1 cellular context compared by ENCODE assay signal in the genomic region with DNA sequence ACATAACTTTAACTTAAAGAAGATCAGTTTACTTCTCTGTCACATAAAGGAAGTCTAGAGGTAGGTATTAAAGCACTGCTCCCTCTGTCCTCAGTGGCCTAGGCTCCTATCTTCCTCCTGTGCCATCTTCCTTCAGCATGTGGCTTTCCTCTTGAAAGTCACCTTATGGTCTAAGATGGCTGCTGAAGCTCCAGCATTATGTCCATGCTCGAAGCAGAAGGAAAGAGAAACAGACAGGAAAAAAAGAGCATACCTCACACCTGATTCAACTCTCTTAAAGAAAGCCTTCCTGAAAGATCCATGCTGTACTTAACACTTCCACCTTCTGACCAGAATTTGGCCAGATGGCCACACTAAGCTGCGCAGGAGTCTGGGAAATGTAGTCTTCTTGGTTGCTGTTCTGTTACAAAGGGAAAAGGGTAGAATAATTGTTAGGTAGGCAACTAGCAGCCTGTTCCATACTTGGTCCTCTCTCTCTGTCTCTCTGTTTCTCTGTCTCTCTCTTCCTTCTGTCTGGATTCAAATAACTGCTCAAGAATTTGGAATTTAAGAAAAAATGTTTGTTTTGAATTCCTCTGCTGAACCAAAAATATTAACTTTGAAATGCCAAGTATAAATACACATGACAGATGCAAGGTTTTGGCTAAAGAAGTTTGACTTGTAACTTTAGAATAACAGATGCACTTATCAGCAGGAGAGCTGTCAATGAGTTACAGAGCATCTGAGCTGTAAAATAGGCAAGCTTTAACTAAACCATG.
TF ChIP-seq lines count a peak whose summit lies in the region.

No MANE protein-coding gene starts in this region.

TF ChIP-seq in HepG2, 621 proteins besides CTCF, POLR2A, EP300 and RAD21:
- TF ChIP-seq NCOA5 (CRISPR knock-in tag; IDR thresholded peaks at IDR 0.05) (no peak), SOX5 (CRISPR knock-in tag; IDR thresholded peaks at IDR 0.05; ENCODE audit: borderline replicate concordance) (no peak), KDM5B (CRISPR knock-in tag; IDR thresholded peaks at IDR 0.05; ENCODE audit: borderline replicate concordance) (no peak), THAP11 (CRISPR knock-in tag; IDR thresholded peaks at IDR 0.05) (peak; percentile 68; the same call in 1 of the 2 replicates)
